ENCODE assay signal across 8 cellular contexts in genomic region chr14:105249175-105250007, GRCh38. TPM values are rescaled to one million over a fixed set of nuclear protein-coding genes. Genes with fewer than 3 reads are reported as not detected.
DNase-seq lines count a peak whose midpoint lies in the region; ATAC-seq and TF ChIP-seq lines count a peak whose summit lies in the region.

No MANE protein-coding gene starts in this region.

- no peak for ATAC-seq in SK-N-SH treated with all-trans-retinoic acid at 6 μM for 48 hours
- no peak for ATAC-seq in stimulated activated memory B cell treated with anti-CD40 and anti-IgM and Interleukin-4, amounts not matched to agents 10 μg/mL and 1 μg/mL and 100 μg/mL, for 72 hours
- ATAC-seq in GM19395 (IDR thresholded peaks at IDR 0.05; ENCODE audit: unreplicated experiment) = no peak
- no peak for ATAC-seq in GM19351 (IDR thresholded peaks at IDR 0.05; ENCODE audit: unreplicated experiment)
- ATAC-seq in GM21526 (IDR thresholded peaks at IDR 0.05; ENCODE audit: low FRiP score, unreplicated experiment) = no peak

- H3K4me3 ChIP-seq in SK-N-SH (ENCODE audit: low read depth in 2 of 2, low read length in 1 of 2) (peak overlapping the region; percentile 54 to 58), iPS-18c (ENCODE audit: insufficient read depth, low read depth, low read length) (peak overlapping the region; percentile 38)

- peaks cover 14 to 44% of the 10 kb centered on the region in 2 experiments for H3K36me3 ChIP-seq in SK-N-SH (replicated peaks in 1 of 2; ENCODE audit: control insufficient read depth in 1 of 2, insufficient read depth in 2 of 2, low read length in 1 of 2)

- no peak for TF ChIP-seq CTCF in SK-N-SH (IDR thresholded peaks at IDR 0.05)

- CTCF ChIA-PET in SK-N-SH (lab: Yijun Ruan, JAX) = interaction anchor here (0.9 to 1.5 kb wide), 9 partner anchors 9 to 159 kb away, joined by 3 to 9 read pairs (median 3); no protein-coding TSS in a partner anchor

- TF ChIP-seq RAD21 in SK-N-SH (IDR thresholded peaks at IDR 0.05; ENCODE audit: low read length) = no peak

- no peaks in the 10 kb centered on the region for H3K27me3 Mint-ChIP-seq in activated naive CD8-positive, alpha-beta T cell
- no peaks in the 10 kb centered on the region for H3K27me3 Mint-ChIP-seq in stimulated activated memory B cell treated with anti-CD40 and anti-IgM and Interleukin-4, amounts not matched to agents 10 μg/mL and 1 μg/mL and 100 μg/mL, for 72 hours

- peaks cover 3% of the 10 kb centered on the region for H3F3A ChIP-seq in SK-N-SH (replicated peaks; ENCODE audit: insufficient read depth)

- H3K4me3 Mint-ChIP-seq in activated naive CD8-positive, alpha-beta T cell = peak overlapping the region; percentile 81
- H3K4me3 Mint-ChIP-seq in stimulated activated memory B cell treated with anti-CD40 and anti-IgM and Interleukin-4, amounts not matched to agents 10 μg/mL and 1 μg/mL and 100 μg/mL, for 72 hours = peak overlapping the region; percentile 69

- H3K27me3 ChIP-seq in SK-N-SH (ENCODE audit: insufficient read depth) = no peaks in the 10 kb centered on the region

- no peaks in the 10 kb centered on the region for H3K9me3 Mint-ChIP-seq in activated naive CD8-positive, alpha-beta T cell (ENCODE audit: low read depth)
- no peaks in the 10 kb centered on the region for H3K9me3 Mint-ChIP-seq in stimulated activated memory B cell treated with anti-CD40 and anti-IgM and Interleukin-4, amounts not matched to agents 10 μg/mL and 1 μg/mL and 100 μg/mL, for 72 hours

- H3K4me1 Mint-ChIP-seq in activated naive CD8-positive, alpha-beta T cell (ENCODE audit: low read depth) = peaks cover 18% of the 10 kb centered on the region
- H3K4me1 Mint-ChIP-seq in stimulated activated memory B cell treated with anti-CD40 and anti-IgM and Interleukin-4, amounts not matched to agents 10 μg/mL and 1 μg/mL and 100 μg/mL, for 72 hours = peaks cover 49% of the 10 kb centered on the region

- POLR2A ChIA-PET in SK-N-SH (lab: Yijun Ruan, JAX) = interaction anchor here (1.0 to 1.3 kb wide), 2 partner anchors 8 to 154 kb away, joined by 3 to 4 read pairs; no protein-coding TSS in a partner anchor

- H2AFZ ChIP-seq in SK-N-SH (ENCODE audit: low read depth) = no peak overlapping the region

- H3K79me2 ChIP-seq in SK-N-SH (ENCODE audit: insufficient read depth) = peaks cover 41% of the 10 kb centered on the region; the same call in 1 of the 2 replicates

- H3K27ac Mint-ChIP-seq in activated naive CD8-positive, alpha-beta T cell = no peak overlapping the region
- H3K27ac Mint-ChIP-seq in stimulated activated memory B cell treated with anti-CD40 and anti-IgM and Interleukin-4, amounts not matched to agents 10 μg/mL and 1 μg/mL and 100 μg/mL, for 72 hours = peak overlapping the region; percentile 61

- H3K27ac ChIP-seq in SK-N-SH (ENCODE audit: low read depth in 2 of 2, low read length in 1 of 2) = no peak overlapping the region; a peak in 1 of 4 replicates

- H3K9me3 ChIP-seq in SK-N-SH = no peaks in the 10 kb centered on the region
- no peaks in the 10 kb centered on the region for H3K9me3 ChIP-seq in iPS-18c (ENCODE audit: control insufficient read depth, insufficient read depth, low read length)

- H3K9me2 ChIP-seq in SK-N-SH = no peaks in the 10 kb centered on the region

- H3K4me1 ChIP-seq in SK-N-SH (ENCODE audit: control insufficient read depth in 1 of 2, insufficient read depth in 2 of 2, low read depth in 1 of 2, low read length in 1 of 2) = peaks cover 8 to 11% of the 10 kb centered on the region in 2 experiments; a peak in 2 of 4 replicates

- 94% methylated on average over 40 of the region's 63 CpGs for WGBS in SK-N-SH (ENCODE audit: low lambda C conversion rate)

- TF ChIP-seq EP300 in SK-N-SH (IDR thresholded peaks at IDR 0.05; ENCODE audit: borderline replicate concordance in 1 of 2, low read depth in 1 of 2, low read length in 1 of 2) = no peak

- no peaks in the 10 kb centered on the region for H3K36me3 Mint-ChIP-seq in activated naive CD8-positive, alpha-beta T cell
- H3K36me3 Mint-ChIP-seq in stimulated activated memory B cell treated with anti-CD40 and anti-IgM and Interleukin-4, amounts not matched to agents 10 μg/mL and 1 μg/mL and 100 μg/mL, for 72 hours = peaks cover 24% of the 10 kb centered on the region

- H3K9ac ChIP-seq in SK-N-SH = peak overlapping the region; percentile 53; the same call in 1 of the 2 replicates

- H4K20me1 ChIP-seq in SK-N-SH (ENCODE audit: insufficient read depth) = 0 out of 2 replicates have a peak, but pooled peaks cover 7% of the 10 kb centered on the region

- H3K4me2 ChIP-seq in SK-N-SH = peak overlapping the region; percentile 85

- DNase-seq in SK-N-SH = peak; percentile 68

TF ChIP-seq in SK-N-SH, 30 proteins besides CTCF, POLR2A, EP300 and RAD21 (continues in another document):
- TF ChIP-seq, protein P1, sequence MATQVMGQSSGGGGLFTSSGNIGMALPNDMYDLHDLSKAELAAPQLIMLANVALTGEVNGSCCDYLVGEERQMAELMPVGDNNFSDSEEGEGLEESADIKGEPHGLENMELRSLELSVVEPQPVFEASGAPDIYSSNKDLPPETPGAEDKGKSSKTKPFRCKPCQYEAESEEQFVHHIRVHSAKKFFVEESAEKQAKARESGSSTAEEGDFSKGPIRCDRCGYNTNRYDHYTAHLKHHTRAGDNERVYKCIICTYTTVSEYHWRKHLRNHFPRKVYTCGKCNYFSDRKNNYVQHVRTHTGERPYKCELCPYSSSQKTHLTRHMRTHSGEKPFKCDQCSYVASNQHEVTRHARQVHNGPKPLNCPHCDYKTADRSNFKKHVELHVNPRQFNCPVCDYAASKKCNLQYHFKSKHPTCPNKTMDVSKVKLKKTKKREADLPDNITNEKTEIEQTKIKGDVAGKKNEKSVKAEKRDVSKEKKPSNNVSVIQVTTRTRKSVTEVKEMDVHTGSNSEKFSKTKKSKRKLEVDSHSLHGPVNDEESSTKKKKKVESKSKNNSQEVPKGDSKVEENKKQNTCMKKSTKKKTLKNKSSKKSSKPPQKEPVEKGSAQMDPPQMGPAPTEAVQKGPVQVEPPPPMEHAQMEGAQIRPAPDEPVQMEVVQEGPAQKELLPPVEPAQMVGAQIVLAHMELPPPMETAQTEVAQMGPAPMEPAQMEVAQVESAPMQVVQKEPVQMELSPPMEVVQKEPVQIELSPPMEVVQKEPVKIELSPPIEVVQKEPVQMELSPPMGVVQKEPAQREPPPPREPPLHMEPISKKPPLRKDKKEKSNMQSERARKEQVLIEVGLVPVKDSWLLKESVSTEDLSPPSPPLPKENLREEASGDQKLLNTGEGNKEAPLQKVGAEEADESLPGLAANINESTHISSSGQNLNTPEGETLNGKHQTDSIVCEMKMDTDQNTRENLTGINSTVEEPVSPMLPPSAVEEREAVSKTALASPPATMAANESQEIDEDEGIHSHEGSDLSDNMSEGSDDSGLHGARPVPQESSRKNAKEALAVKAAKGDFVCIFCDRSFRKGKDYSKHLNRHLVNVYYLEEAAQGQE (IDR thresholded peaks at IDR 0.05; ENCODE audit: low read depth, low read length) = no peak
- TF ChIP-seq NRF1 (IDR thresholded peaks at IDR 0.05; ENCODE audit: low read depth, low read length) (no peak), TCF12 (IDR thresholded peaks at IDR 0.05) (no peak)

TF ChIP-seq in SK-N-SH treated with all-trans-retinoic acid at 6 μM for 48 hours, 23 proteins besides CTCF, POLR2A, EP300 and RAD21:
- no peak for TF ChIP-seq ZNF8 (CRISPR knock-in tag; IDR thresholded peaks at IDR 0.05)

RNA-seq across cellular contexts. Expression of gene BTBD6, which starts 1.1 kb away (rescaled TPM):
- 20.9 and 21.0 TPM in 2 replicates for polyA plus RNA-seq in SK-N-SH (2012; rRNA removed)
- polyA plus RNA-seq in SK-N-SH (2012; cell fraction: cytosol; rRNA removed) = 10.8 and 15.6 TPM in 2 replicates
- 53.9 and 56.9 TPM in 2 replicates for polyA plus RNA-seq in SK-N-SH (2012; cell fraction: nucleus; rRNA removed)

RNA-seq across cellular contexts. Expression of gene BRF1, which starts 51.4 kb away (rescaled TPM):
- polyA plus RNA-seq in SK-N-SH (2012; rRNA removed) = 10.2 and 15.7 TPM in 2 replicates
- 6.7 and 10.4 TPM in 2 replicates for polyA plus RNA-seq in SK-N-SH (2012; cell fraction: cytosol; rRNA removed)
- 48.8 and 58.4 TPM in 2 replicates for polyA plus RNA-seq in SK-N-SH (2012; cell fraction: nucleus; rRNA removed)
